ENCODE assay signal across 8 cellular contexts in the genomic region with DNA sequence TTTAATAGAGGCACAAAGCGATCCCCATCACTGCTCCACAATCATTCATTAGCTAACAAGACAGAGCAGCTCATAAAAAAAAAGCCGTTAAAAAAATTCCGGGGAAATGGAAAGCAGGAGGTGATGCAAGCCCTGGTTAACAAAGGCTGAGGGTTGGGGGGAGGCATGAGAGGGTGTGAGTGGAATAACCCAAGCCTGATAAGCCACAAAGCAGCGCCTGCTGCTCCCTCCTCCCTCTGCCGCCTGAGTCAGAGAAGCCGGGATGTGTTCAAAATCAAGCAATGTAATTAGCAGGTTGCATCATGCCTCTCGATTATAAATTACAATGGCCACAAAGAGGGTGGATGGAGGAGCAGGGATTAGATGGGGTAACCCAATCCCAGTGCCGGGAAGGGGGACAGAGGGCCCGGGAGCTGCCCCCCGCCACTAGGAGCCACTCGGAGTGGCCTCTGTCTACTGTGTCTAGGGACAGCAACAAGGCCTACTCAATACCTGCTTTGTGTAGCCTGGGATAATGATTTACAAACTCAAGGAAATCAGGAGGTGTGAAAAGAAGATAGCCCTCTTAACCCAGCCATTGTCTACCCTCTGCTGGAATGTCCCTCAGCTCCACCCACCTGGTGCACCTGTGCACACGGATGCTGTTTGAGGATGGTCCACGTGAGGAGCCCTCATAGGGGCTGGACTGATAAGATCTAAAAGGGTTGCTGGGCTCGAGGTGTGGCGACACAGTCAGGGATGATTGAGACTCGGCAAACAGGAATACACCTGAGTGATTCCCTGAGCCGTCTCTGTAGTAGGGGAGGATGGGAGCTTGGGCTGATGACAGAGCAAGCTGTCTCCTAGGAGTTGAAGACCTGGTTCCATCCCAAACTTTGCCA.
DNase-seq lines count a peak whose midpoint lies in the region; ATAC-seq and TF ChIP-seq lines count a peak whose summit lies in the region.

No MANE protein-coding gene starts in this region.

- H3K27me3 Mint-ChIP-seq in CD8-positive, alpha-beta memory T cell, result no peaks in the 10 kb centered on the region

- POLR2A ChIA-PET in CD8-positive, alpha-beta memory T cell (lab: Charles Lee), result no interaction called here

- peaks cover 34% of the 10 kb centered on the region for H3K4me1 ChIP-seq in CD8-positive, alpha-beta memory T cell (ENCODE audit: insufficient read depth, low read length)

- H3K9me3 ChIP-seq in CD8-positive, alpha-beta memory T cell (ENCODE audit: low read length), result no peaks in the 10 kb centered on the region

- peak overlapping the region in 1 of 7 donors; percentile 67 for H3K4me3 Mint-ChIP-seq in CD8-positive, alpha-beta memory T cell

- H3K9me3 Mint-ChIP-seq in CD8-positive, alpha-beta memory T cell, result no peaks in the 10 kb centered on the region

- no peak for TF ChIP-seq RAD21 in Ishikawa (IDR thresholded peaks at IDR 0.05; ENCODE audit: low read depth)

- DNase-seq in CD8-positive, alpha-beta memory T cell, result peak in 1 of 5 donors; percentile 14
- peak; percentile 91 for DNase-seq in RPMI7951 (ENCODE audit: low read depth)
- peak; percentile 98 for DNase-seq in fibroblast of villous mesenchyme (ENCODE audit: low read depth)
- DNase-seq in retinal pigment epithelial cell (ENCODE audit: low read depth), result peak; percentile 93
- no peak for DNase-seq in RPMI8226

- H3K27ac ChIP-seq in CD8-positive, alpha-beta memory T cell (ENCODE audit: low read depth, low read length), result peak overlapping the region; percentile 81

- peak overlapping the region in 3 of 8 donors; percentile 26 to 56 (median 53) for H3K27ac Mint-ChIP-seq in CD8-positive, alpha-beta memory T cell

- ATAC-seq in HG02981 (IDR thresholded peaks at IDR 0.05; ENCODE audit: unreplicated experiment) (no peak), GM19467 (IDR thresholded peaks at IDR 0.05; ENCODE audit: unreplicated experiment) (no peak)

- H3K4me3 ChIP-seq in CD8-positive, alpha-beta memory T cell (ENCODE audit: low read length), result no peak overlapping the region
- H3K4me3 ChIP-seq in fibroblast of villous mesenchyme (ENCODE audit: low read depth, low read length), result no peak overlapping the region
- no peak overlapping the region for H3K4me3 ChIP-seq in retinal pigment epithelial cell (ENCODE audit: low read length)

- CTCF ChIA-PET in CD8-positive, alpha-beta memory T cell (lab: Charles Lee), result no interaction called here

- H3K36me3 ChIP-seq in CD8-positive, alpha-beta memory T cell (ENCODE audit: insufficient read depth, low read length), result no peaks in the 10 kb centered on the region

- no peak for TF ChIP-seq EP300 in Ishikawa (IDR thresholded peaks at IDR 0.05; ENCODE audit: borderline replicate concordance)

- TF ChIP-seq CTCF in fibroblast of villous mesenchyme (IDR thresholded peaks at IDR 0.05; ENCODE audit: insufficient read depth, low read depth, low read length) (no peak), retinal pigment epithelial cell (conservative IDR thresholded peaks at IDR 0.05; ENCODE audit: low read depth, low read length) (no peak)

- no peaks in the 10 kb centered on the region for H3K36me3 Mint-ChIP-seq in CD8-positive, alpha-beta memory T cell

- H3K27me3 ChIP-seq in CD8-positive, alpha-beta memory T cell (ENCODE audit: insufficient read depth, low read length, poor library complexity, severe bottlenecking), result no peaks in the 10 kb centered on the region

- H3K4me1 Mint-ChIP-seq in CD8-positive, alpha-beta memory T cell, result peaks cover 26 to 28% (median 27%) of the 10 kb centered on the region in 3 donors

TF ChIP-seq in Ishikawa, 13 proteins besides CTCF, POLR2A, EP300 and RAD21:
- no peak for TF ChIP-seq YY1 (IDR thresholded peaks at IDR 0.05; ENCODE audit: low read depth)
- peak; percentile 30; the same call in 1 of the 2 replicates for TF ChIP-seq CEBPB (IDR thresholded peaks at IDR 0.05)
